8 cellular contexts compared by ENCODE assay signal in genomic region chr2:171798156-171798815, GRCh38.
DNase-seq lines count a peak whose midpoint lies in the region.
"Had no signal": no experiment of that assay in that cellular context is flagged by ENCODE, and none has a peak within 500 bp of the region (broad histone marks: within the 10 kb centered on the region; RNA-seq: fewer than 3 reads in every experiment).

No MANE protein-coding gene starts in this region.

- no peaks in the 10 kb centered on the region for H3K27me3 ChIP-seq in trophoblast cell (ENCODE audit: insufficient read depth, low read length)

- no CpG with 5 or more reads among the region's 6 CpGs for WGBS in trophoblast cell (ENCODE audit: extremely low coverage, insufficient coverage, insufficient read length)

- no peak overlapping the region for H2AFZ ChIP-seq in trophoblast cell (ENCODE audit: insufficient read depth, low read length, poor library complexity)

- peak overlapping the region; percentile 24 for H2BK120ac ChIP-seq in trophoblast cell (ENCODE audit: insufficient read depth, low read length, poor library complexity)

- no peak overlapping the region for H4K8ac ChIP-seq in trophoblast cell (ENCODE audit: low read depth, low read length)

- no peaks in the 10 kb centered on the region for H3K36me3 ChIP-seq in trophoblast cell (ENCODE audit: control insufficient read depth in 1 of 2, insufficient read depth in 2 of 2, low read length in 2 of 2)

- peak overlapping the region; percentile 6 for H3K27ac ChIP-seq in trophoblast cell (ENCODE audit: low read depth, low read length)

- H2BK5ac ChIP-seq in trophoblast cell (ENCODE audit: low read depth, low read length, poor library complexity): peak overlapping the region; percentile 79

- no peak overlapping the region for H3K14ac ChIP-seq in trophoblast cell (ENCODE audit: low read length)

- peak; percentile 21 for DNase-seq in GF-D8 (lab: John Stamatoyannopoulos, UW)
- peak; percentile 65 for DNase-seq in NOMO-1 treated with dmso at 0.1 percent for 144 hours (lab: John Stamatoyannopoulos, UW; ENCODE audit: unreplicated experiment)
- peak; percentile 73 for DNase-seq in ecto neural progenitor cell (ENCODE audit: low spot score)
- DNase-seq in trophoblast cell: peak in 1 of 2 donors; percentile 2
- no peak for DNase-seq in HuH-7 (ENCODE audit: low spot score)
- no peak for DNase-seq in activated CD8-positive, alpha-beta memory T cell treated with anti-CD3 and anti-CD28 coated beads, Interleukin-2, amount 50 U/mL, for 48 hours
- no peak for DNase-seq in NCI-H2029 (lab: John Stamatoyannopoulos, UW)
- DNase-seq: activated naive CD4-positive, alpha-beta T cell treated with anti-CD3 and anti-CD28 coated beads, Interleukin-2, amount 10 ng/mL, durations not matched to agents 7 days and 5 days had no signal

- no peaks in the 10 kb centered on the region for H3K79me2 ChIP-seq in trophoblast cell (ENCODE audit: control insufficient read depth, insufficient read depth, low read length, poor library complexity)

- no peak overlapping the region for H3K23ac ChIP-seq in trophoblast cell (ENCODE audit: low read length)

- H3K18ac ChIP-seq in trophoblast cell (ENCODE audit: low read length): no peak overlapping the region

- peaks cover 2% of the 10 kb centered on the region for H3K9me3 ChIP-seq in trophoblast cell (ENCODE audit: insufficient read depth, low read depth, low read length)

- peaks cover 6% of the 10 kb centered on the region for H3K79me1 ChIP-seq in trophoblast cell (ENCODE audit: low read length)

- peak overlapping the region; percentile 47 for H4K91ac ChIP-seq in trophoblast cell (ENCODE audit: low read depth, low read length)

- H2BK12ac ChIP-seq in trophoblast cell (ENCODE audit: low read length): peak overlapping the region; percentile 36

- H3K4me3 ChIP-seq in trophoblast cell (ENCODE audit: low read depth, low read length): no peak overlapping the region

- no peak overlapping the region for H3K9ac ChIP-seq in trophoblast cell (ENCODE audit: low read length)

- H2AK5ac ChIP-seq in trophoblast cell (ENCODE audit: low read length): no peak overlapping the region

- peaks cover 7 to 16% of the 10 kb centered on the region in 2 experiments for H3K4me1 ChIP-seq in trophoblast cell (ENCODE audit: control insufficient read depth in 1 of 2, insufficient read depth in 2 of 2, low read length in 2 of 2)

- no peak overlapping the region for H4K12ac ChIP-seq in trophoblast cell (ENCODE audit: low read depth, low read length)

- H3K4me2 ChIP-seq in trophoblast cell (ENCODE audit: low read length): no peak overlapping the region

- H3K4ac ChIP-seq in trophoblast cell (ENCODE audit: low read depth, low read length): no peak overlapping the region

Comparison
In these comparisons a context has a peak if more than half of its experiments do, and no peak if none do; other contexts are left out.
1. DNase-seq: peak in GF-D8 (single experiment), NOMO-1 treated with dmso at 0.1 percent for 144 hours (single experiment) and ecto neural progenitor cell (single experiment); none in HuH-7 (single experiment), activated CD8-positive, alpha-beta memory T cell treated with anti-CD3 and anti-CD28 coated beads, Interleukin-2, amount 50 U/mL, for 48 hours (single experiment) and NCI-H2029 (single experiment).